ENCODE assay signal across 19 cellular contexts in the genomic region with DNA sequence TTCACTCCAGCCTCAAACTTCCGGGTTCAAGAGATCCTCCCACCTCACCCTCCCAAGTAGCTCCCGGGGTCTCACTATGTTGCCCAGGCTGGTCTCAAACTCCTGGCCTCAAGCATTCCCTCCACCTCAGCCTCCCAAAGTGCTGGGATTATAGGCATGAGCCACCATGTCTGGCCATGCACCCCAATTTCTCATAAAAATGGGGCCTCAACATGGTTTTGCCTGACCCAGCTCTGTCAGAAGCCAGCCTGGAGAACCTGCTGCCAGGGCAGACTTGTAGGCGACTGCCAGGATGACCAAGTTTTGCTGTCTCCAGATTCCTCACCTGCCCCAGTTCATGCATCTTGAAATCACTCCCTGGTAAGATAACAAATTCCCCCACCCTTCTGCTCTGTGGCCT.
"Had no signal": no experiment of that assay in that cellular context is flagged by ENCODE, and none has a peak within 500 bp of the region (broad histone marks: within the 10 kb centered on the region; RNA-seq: fewer than 3 reads in every experiment).

No MANE protein-coding gene starts in this region.

- DNase-seq: IMR-90, Karpas-422, KG1, MG63, NCI-H1092, NCI-H1105 treated with DMSO at 0.1 percent for 48 hours, NCI-H1417 treated with DMSO at 0.1 percent for 48 hours, NCI-H146, NCI-H1694 treated with DMSO at 0.1 percent for 48 hours, NCI-H1930, NCI-H2081, NCI-H2107, NCI-H2227 treated with DMSO at 0.1 percent for 48 hours, NCI-H524, NCI-H526 treated with DMSO at 0.1 percent for 48 hours, NCI-H748 treated with DMSO at 0.1 percent for 48 hours, PC-3, SHP77 had no signal

- H3K9me3 ChIP-seq: MG63 had no signal

- H3K4me3 ChIP-seq: MG63 had no signal

- H3K27me3 ChIP-seq: MG63 had no signal

- H3K27ac ChIP-seq: RWPE1 had no signal

- H3K36me3 ChIP-seq: MG63 had no signal
